10 cellular contexts compared by ENCODE assay signal in the genomic region with DNA sequence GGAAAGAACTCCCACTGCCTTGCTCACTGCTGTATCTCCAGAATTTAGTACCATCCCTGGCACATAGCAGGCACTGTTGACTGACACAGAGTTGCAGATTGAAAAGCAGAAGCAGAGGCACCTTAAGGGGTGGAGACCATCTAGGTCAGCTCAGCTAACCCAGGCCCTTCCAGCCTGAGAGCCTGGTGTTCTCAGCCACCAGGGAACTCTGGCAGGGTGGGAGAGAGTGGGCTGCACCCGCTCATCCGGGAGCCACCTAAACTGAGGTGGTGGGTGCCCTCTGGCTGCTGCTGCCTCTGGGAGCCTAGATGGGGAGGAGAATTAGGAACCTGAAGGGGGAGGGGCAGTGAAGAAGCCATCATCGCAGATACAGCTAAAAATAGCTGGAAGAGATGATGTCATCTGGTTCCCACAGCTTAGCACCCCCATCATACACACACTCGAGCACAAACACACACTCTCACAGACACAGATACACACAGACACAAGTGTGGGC. TPM values are rescaled to one million over a fixed set of nuclear protein-coding genes. Genes with fewer than 3 reads are reported as not detected.
DNase-seq lines count a peak whose midpoint lies in the region; ATAC-seq and TF ChIP-seq lines count a peak whose summit lies in the region.
"Had no signal": no experiment of that assay in that cellular context is flagged by ENCODE, and none has a peak within 500 bp of the region (broad histone marks: within the 10 kb centered on the region; RNA-seq: fewer than 3 reads in every experiment).

No MANE protein-coding gene starts in this region.

- CTCF ChIA-PET in activated CD4-positive, alpha-beta memory T cell treated with anti-CD3 and anti-CD28 coated beads, Interleukin-2, amount 10 ng/mL, durations not matched to agents 7 days and 5 days (lab: Charles Lee): no interaction called here

- peaks cover 6% of the 10 kb centered on the region for H3K27me3 Mint-ChIP-seq in activated CD4-positive, alpha-beta memory T cell treated with anti-CD3 and anti-CD28 coated beads, Interleukin-2, amount 10 ng/mL, durations not matched to agents 7 days and 5 days

- no peak for TF ChIP-seq CTCF in suprapubic skin (IDR thresholded peaks at IDR 0.05)

- WGBS in suprapubic skin: 44% methylated on average over 4 of the region's 4 CpGs

- no peaks in the 10 kb centered on the region for H3K9me3 ChIP-seq in suprapubic skin

- no peak overlapping the region for H3K4me3 Mint-ChIP-seq in activated CD4-positive, alpha-beta memory T cell treated with anti-CD3 and anti-CD28 coated beads, Interleukin-2, amount 10 ng/mL, durations not matched to agents 7 days and 5 days
- H3K4me3 Mint-ChIP-seq: mesothelial cell of epicardium had no signal

- no peaks in the 10 kb centered on the region for H3K36me3 Mint-ChIP-seq in activated CD4-positive, alpha-beta memory T cell treated with anti-CD3 and anti-CD28 coated beads, Interleukin-2, amount 10 ng/mL, durations not matched to agents 7 days and 5 days (ENCODE audit: low read depth)
- H3K36me3 Mint-ChIP-seq: mesothelial cell of epicardium had no signal

- H3K4me3 ChIP-seq in suprapubic skin: no peak overlapping the region

- ATAC-seq in left ventricle myocardium superior: peak; percentile 40

- POLR2A ChIA-PET in activated CD4-positive, alpha-beta memory T cell treated with anti-CD3 and anti-CD28 coated beads, Interleukin-2, amount 10 ng/mL, durations not matched to agents 7 days and 5 days (lab: Charles Lee): no interaction called here

- H3K4me1 ChIP-seq in suprapubic skin: peaks cover 46% of the 10 kb centered on the region

- peak overlapping the region; percentile 73 for H3K27ac ChIP-seq in suprapubic skin

- no peaks in the 10 kb centered on the region for H3K4me1 Mint-ChIP-seq in activated CD4-positive, alpha-beta memory T cell treated with anti-CD3 and anti-CD28 coated beads, Interleukin-2, amount 10 ng/mL, durations not matched to agents 7 days and 5 days

- no peaks in the 10 kb centered on the region for H3K27me3 ChIP-seq in suprapubic skin

- no peak for TF ChIP-seq POLR2A in suprapubic skin (IDR thresholded peaks at IDR 0.05)

- no peaks in the 10 kb centered on the region for H3K36me3 ChIP-seq in suprapubic skin

- DNase-seq in SKM-1 treated with dmso at 0.1 percent for 144 hours (lab: John Stamatoyannopoulos, UW; ENCODE audit: unreplicated experiment) (peak; percentile 27), SKM-1 (lab: John Stamatoyannopoulos, UW; ENCODE audit: unreplicated experiment) (no peak), RPMI8226 (peak; percentile 44), left ventricle myocardium superior (no peak), suprapubic skin (ENCODE audit: low spot score in 2 of 2) (no peak), NCI-H2081 (lab: John Stamatoyannopoulos, UW) (no peak), CD1c-positive myeloid dendritic cell (ENCODE audit: extremely low spot score) (no peak)
- DNase-seq in activated CD4-positive, alpha-beta memory T cell treated with anti-CD3 and anti-CD28 coated beads, Interleukin-2, amount 10 ng/mL, durations not matched to agents 7 days and 5 days: no peak

- TF ChIP-seq EP300 in suprapubic skin (IDR thresholded peaks at IDR 0.05): no peak

- H3K9me3 Mint-ChIP-seq in activated CD4-positive, alpha-beta memory T cell treated with anti-CD3 and anti-CD28 coated beads, Interleukin-2, amount 10 ng/mL, durations not matched to agents 7 days and 5 days: no peaks in the 10 kb centered on the region
- H3K9me3 Mint-ChIP-seq: mesothelial cell of epicardium had no signal

- intact Hi-C loops in left ventricle myocardium superior (cut with micrococcal nuclease): no loop called here

- no peak overlapping the region for H3K27ac Mint-ChIP-seq in activated CD4-positive, alpha-beta memory T cell treated with anti-CD3 and anti-CD28 coated beads, Interleukin-2, amount 10 ng/mL, durations not matched to agents 7 days and 5 days

RNA-seq across cellular contexts. Expression of gene TSPAN1, which starts 1.5 kb away (rescaled TPM):
- total RNA-seq in left ventricle myocardium superior (0.72 TPM), suprapubic skin (1 to 10 TPM; 2.1 to 7.8 (median 3.3) TPM)
- not detected for total RNA-seq in activated CD4-positive, alpha-beta memory T cell treated with anti-CD3 and anti-CD28 coated beads, Interleukin-2, amount 10 ng/mL, durations not matched to agents 7 days and 5 days

RNA-seq across cellular contexts. Expression of gene P3R3URF, which starts 2.9 kb away (rescaled TPM):
- total RNA-seq in left ventricle myocardium superior: not detected
- total RNA-seq in suprapubic skin: not detected
- total RNA-seq in activated CD4-positive, alpha-beta memory T cell treated with anti-CD3 and anti-CD28 coated beads, Interleukin-2, amount 10 ng/mL, durations not matched to agents 7 days and 5 days: not detected
- total RNA-seq: mesothelial cell of epicardium, RPMI7951 had no signal

RNA-seq across cellular contexts. Expression of gene POMGNT1, which starts 24.8 kb away (rescaled TPM):
- 137 TPM for total RNA-seq in left ventricle myocardium superior
- total RNA-seq in suprapubic skin: 10 to 100 TPM; 36.2 to 59.2 (median 47.7) TPM
- 10 to 100 TPM; 27.4 to 28.5 TPM for total RNA-seq in activated CD4-positive, alpha-beta memory T cell treated with anti-CD3 and anti-CD28 coated beads, Interleukin-2, amount 10 ng/mL, durations not matched to agents 7 days and 5 days

RNA-seq across cellular contexts. Expression of gene LURAP1, which starts 29.7 kb away (rescaled TPM):
- total RNA-seq in left ventricle myocardium superior: 7.6 TPM
- 10 to 100 TPM in 1 of 4 donors, 1 to 10 TPM in 3; 2.6 to 12.6 (median 4.7) TPM for total RNA-seq in suprapubic skin
- under 1 TPM; 0.15 to 0.20 TPM for total RNA-seq in activated CD4-positive, alpha-beta memory T cell treated with anti-CD3 and anti-CD28 coated beads, Interleukin-2, amount 10 ng/mL, durations not matched to agents 7 days and 5 days

RNA-seq across cellular contexts. Expression of gene PIK3R3, which starts 41.0 kb away (rescaled TPM):
- total RNA-seq in left ventricle myocardium superior (26.2 TPM), suprapubic skin (10 to 100 TPM in 2 of 4 donors, 1 to 10 TPM in 2; 6.1 to 16.5 (median 11.2) TPM)
- total RNA-seq in activated CD4-positive, alpha-beta memory T cell treated with anti-CD3 and anti-CD28 coated beads, Interleukin-2, amount 10 ng/mL, durations not matched to agents 7 days and 5 days: 1 to 10 TPM; 5.0 to 5.2 TPM

Comparison
In these comparisons a context has a peak if more than half of its experiments do, and no peak if none do; other contexts are left out.
1. DNase-seq: peak in SKM-1 treated with dmso at 0.1 percent for 144 hours (single experiment) and RPMI8226 (single experiment); none in SKM-1 (single experiment), left ventricle myocardium superior (single experiment), suprapubic skin (0 of 2), NCI-H2081 (0 of 2), activated CD4-positive, alpha-beta memory T cell treated with anti-CD3 and anti-CD28 coated beads, Interleukin-2, amount 10 ng/mL, durations not matched to agents 7 days and 5 days (single experiment) and CD1c-positive myeloid dendritic cell (single experiment).